In genomic region chr2:26033769-26034596, GRCh38 we compare ENCODE assay signal across 1 cellular context.
TF ChIP-seq lines count a peak whose summit lies in the region.

Gene RAB10, plus strand, starts transcription at chr2:26034084. Its CDS starts 525 bp downstream, at chr2:26034609.

TF ChIP-seq in HEK293, 187 proteins besides CTCF, POLR2A, EP300 and RAD21 (continued from another document and continues in another):
- TF ChIP-seq, protein P1, sequence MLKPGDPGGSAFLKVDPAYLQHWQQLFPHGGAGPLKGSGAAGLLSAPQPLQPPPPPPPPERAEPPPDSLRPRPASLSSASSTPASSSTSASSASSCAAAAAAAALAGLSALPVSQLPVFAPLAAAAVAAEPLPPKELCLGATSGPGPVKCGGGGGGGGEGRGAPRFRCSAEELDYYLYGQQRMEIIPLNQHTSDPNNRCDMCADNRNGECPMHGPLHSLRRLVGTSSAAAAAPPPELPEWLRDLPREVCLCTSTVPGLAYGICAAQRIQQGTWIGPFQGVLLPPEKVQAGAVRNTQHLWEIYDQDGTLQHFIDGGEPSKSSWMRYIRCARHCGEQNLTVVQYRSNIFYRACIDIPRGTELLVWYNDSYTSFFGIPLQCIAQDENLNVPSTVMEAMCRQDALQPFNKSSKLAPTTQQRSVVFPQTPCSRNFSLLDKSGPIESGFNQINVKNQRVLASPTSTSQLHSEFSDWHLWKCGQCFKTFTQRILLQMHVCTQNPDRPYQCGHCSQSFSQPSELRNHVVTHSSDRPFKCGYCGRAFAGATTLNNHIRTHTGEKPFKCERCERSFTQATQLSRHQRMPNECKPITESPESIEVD (tag by site-specific recombination; IDR thresholded peaks at IDR 0.05): no peak
- TF ChIP-seq WT1 (tag by site-specific recombination; IDR thresholded peaks at IDR 0.05) (peak; percentile 63; the same call in 1 of the 2 replicates), ZIC2 (tag by site-specific recombination; IDR thresholded peaks at IDR 0.05) (peak; percentile 75), ZBTB17 (tag by site-specific recombination; IDR thresholded peaks at IDR 0.05) (0 out of 2 replicates have a peak, but pooled peaks have one; percentile 20), MEIS1 (CRISPR knock-in tag; IDR thresholded peaks at IDR 0.05; ENCODE audit: borderline replicate concordance) (no peak), RBAK (tag by site-specific recombination; IDR thresholded peaks at IDR 0.05) (no peak), ZNF449 (tag by site-specific recombination; IDR thresholded peaks at IDR 0.05) (0 out of 2 replicates have a peak, but pooled peaks have one; percentile 22), ZNF843 (tag by site-specific recombination; IDR thresholded peaks at IDR 0.05) (peak; percentile 70; the same call in 1 of the 2 replicates), ZNF202 (tag by site-specific recombination; IDR thresholded peaks at IDR 0.05; ENCODE audit: borderline replicate concordance) (no peak), ZNF221 (tag by site-specific recombination; IDR thresholded peaks at IDR 0.05; ENCODE audit: borderline replicate concordance) (no peak), ZNF76 (tag by site-specific recombination; IDR thresholded peaks at IDR 0.05; ENCODE audit: borderline replicate concordance, low read depth) (peak; percentile 47; the same call in 1 of the 2 replicates), ZNF660 (tag by site-specific recombination; IDR thresholded peaks at IDR 0.05) (no peak; the same call in 1 of the 2 replicates), ZNF324 (tag by site-specific recombination; IDR thresholded peaks at IDR 0.05) (peak; percentile 79; the same call in 1 of the 2 replicates), ZNF214 (tag by site-specific recombination; IDR thresholded peaks at IDR 0.05; ENCODE audit: borderline replicate concordance) (no peak), ZNF184 (tag by site-specific recombination; IDR thresholded peaks at IDR 0.05) (no peak), ZNF513 (tag by site-specific recombination; IDR thresholded peaks at IDR 0.05) (no peak), ZNF776 (tag by site-specific recombination; IDR thresholded peaks at IDR 0.05; ENCODE audit: borderline replicate concordance) (no peak), ZFHX2 (tag by site-specific recombination; conservative IDR thresholded peaks at IDR 0.05) (0 out of 2 replicates have a peak, but pooled peaks have one; percentile 15), ZNF426 (tag by site-specific recombination; IDR thresholded peaks at IDR 0.05) (no peak), ZNF561 (tag by site-specific recombination; IDR thresholded peaks at IDR 0.05; ENCODE audit: borderline replicate concordance) (peak; percentile 56), ZNF510 (tag by site-specific recombination; IDR thresholded peaks at IDR 0.05; ENCODE audit: insufficient replicate concordance) (no peak), BCL11A (tag by site-specific recombination; IDR thresholded peaks at IDR 0.05; ENCODE audit: low read depth) (no peak), ZNF830 (tag by site-specific recombination; IDR thresholded peaks at IDR 0.05; ENCODE audit: low read depth) (no peak), ZNF416 (tag by site-specific recombination; IDR thresholded peaks at IDR 0.05) (no peak), KLF17 (tag by site-specific recombination; IDR thresholded peaks at IDR 0.05) (peak; percentile 92), ZNF677 (tag by site-specific recombination; IDR thresholded peaks at IDR 0.05) (no peak), ZNF239 (tag by site-specific recombination; IDR thresholded peaks at IDR 0.05) (no peak), ZFP41 (tag by site-specific recombination; IDR thresholded peaks at IDR 0.05; ENCODE audit: borderline replicate concordance) (no peak), KLF16 (tag by site-specific recombination; IDR thresholded peaks at IDR 0.05) (peak; percentile 72), SCRT1 (tag by site-specific recombination; IDR thresholded peaks at IDR 0.05; ENCODE audit: borderline replicate concordance) (no peak), TCF7L2 (IDR thresholded peaks at IDR 0.05; ENCODE audit: borderline replicate concordance, low read depth, low read length) (no peak), GLIS1 (tag by site-specific recombination; IDR thresholded peaks at IDR 0.05) (0 out of 2 replicates have a peak, but pooled peaks have one; percentile 6), ZNF341 (tag by site-specific recombination; IDR thresholded peaks at IDR 0.05; ENCODE audit: low read depth) (peak; percentile 20), ZNF274 (IDR thresholded peaks at IDR 0.05; ENCODE audit: low read length) (no peak), ZNF274 (tag by site-specific recombination; IDR thresholded peaks at IDR 0.05; ENCODE audit: borderline replicate concordance) (no peak), ZNF704 (tag by site-specific recombination; IDR thresholded peaks at IDR 0.05) (no peak), ZBTB1 (tag by site-specific recombination; IDR thresholded peaks at IDR 0.05) (no peak), ZNF670 (tag by site-specific recombination; IDR thresholded peaks at IDR 0.05; ENCODE audit: low read depth) (no peak), GLI2 (tag by site-specific recombination; IDR thresholded peaks at IDR 0.05; ENCODE audit: borderline replicate concordance, low read depth) (no peak), ZBTB26 (tag by site-specific recombination; optimal IDR thresholded peaks at IDR 0.05) (peak; percentile 100)
- TF ChIP-seq, protein P2, sequence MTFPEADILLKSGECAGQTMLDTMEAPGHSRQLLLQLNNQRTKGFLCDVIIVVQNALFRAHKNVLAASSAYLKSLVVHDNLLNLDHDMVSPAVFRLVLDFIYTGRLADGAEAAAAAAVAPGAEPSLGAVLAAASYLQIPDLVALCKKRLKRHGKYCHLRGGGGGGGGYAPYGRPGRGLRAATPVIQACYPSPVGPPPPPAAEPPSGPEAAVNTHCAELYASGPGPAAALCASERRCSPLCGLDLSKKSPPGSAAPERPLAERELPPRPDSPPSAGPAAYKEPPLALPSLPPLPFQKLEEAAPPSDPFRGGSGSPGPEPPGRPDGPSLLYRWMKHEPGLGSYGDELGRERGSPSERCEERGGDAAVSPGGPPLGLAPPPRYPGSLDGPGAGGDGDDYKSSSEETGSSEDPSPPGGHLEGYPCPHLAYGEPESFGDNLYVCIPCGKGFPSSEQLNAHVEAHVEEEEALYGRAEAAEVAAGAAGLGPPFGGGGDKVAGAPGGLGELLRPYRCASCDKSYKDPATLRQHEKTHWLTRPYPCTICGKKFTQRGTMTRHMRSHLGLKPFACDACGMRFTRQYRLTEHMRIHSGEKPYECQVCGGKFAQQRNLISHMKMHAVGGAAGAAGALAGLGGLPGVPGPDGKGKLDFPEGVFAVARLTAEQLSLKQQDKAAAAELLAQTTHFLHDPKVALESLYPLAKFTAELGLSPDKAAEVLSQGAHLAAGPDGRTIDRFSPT (tag by site-specific recombination; IDR thresholded peaks at IDR 0.05): peak; percentile 84
- TF ChIP-seq, protein P3, sequence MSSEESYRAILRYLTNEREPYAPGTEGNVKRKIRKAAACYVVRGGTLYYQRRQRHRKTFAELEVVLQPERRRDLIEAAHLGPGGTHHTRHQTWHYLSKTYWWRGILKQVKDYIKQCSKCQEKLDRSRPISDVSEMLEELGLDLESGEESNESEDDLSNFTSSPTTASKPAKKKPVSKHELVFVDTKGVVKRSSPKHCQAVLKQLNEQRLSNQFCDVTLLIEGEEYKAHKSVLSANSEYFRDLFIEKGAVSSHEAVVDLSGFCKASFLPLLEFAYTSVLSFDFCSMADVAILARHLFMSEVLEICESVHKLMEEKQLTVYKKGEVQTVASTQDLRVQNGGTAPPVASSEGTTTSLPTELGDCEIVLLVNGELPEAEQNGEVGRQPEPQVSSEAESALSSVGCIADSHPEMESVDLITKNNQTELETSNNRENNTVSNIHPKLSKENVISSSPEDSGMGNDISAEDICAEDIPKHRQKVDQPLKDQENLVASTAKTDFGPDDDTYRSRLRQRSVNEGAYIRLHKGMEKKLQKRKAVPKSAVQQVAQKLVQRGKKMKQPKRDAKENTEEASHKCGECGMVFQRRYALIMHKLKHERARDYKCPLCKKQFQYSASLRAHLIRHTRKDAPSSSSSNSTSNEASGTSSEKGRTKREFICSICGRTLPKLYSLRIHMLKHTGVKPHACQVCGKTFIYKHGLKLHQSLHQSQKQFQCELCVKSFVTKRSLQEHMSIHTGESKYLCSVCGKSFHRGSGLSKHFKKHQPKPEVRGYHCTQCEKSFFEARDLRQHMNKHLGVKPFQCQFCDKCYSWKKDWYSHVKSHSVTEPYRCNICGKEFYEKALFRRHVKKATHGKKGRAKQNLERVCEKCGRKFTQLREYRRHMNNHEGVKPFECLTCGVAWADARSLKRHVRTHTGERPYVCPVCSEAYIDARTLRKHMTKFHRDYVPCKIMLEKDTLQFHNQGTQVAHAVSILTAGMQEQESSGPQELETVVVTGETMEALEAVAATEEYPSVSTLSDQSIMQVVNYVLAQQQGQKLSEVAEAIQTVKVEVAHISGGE (tag by site-specific recombination; conservative IDR thresholded peaks at IDR 0.05; ENCODE audit: low read depth): peak; percentile 34; the same call in 1 of the 2 replicates
- TF ChIP-seq, protein P4, sequence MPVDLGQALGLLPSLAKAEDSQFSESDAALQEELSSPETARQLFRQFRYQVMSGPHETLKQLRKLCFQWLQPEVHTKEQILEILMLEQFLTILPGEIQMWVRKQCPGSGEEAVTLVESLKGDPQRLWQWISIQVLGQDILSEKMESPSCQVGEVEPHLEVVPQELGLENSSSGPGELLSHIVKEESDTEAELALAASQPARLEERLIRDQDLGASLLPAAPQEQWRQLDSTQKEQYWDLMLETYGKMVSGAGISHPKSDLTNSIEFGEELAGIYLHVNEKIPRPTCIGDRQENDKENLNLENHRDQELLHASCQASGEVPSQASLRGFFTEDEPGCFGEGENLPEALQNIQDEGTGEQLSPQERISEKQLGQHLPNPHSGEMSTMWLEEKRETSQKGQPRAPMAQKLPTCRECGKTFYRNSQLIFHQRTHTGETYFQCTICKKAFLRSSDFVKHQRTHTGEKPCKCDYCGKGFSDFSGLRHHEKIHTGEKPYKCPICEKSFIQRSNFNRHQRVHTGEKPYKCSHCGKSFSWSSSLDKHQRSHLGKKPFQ (tag by site-specific recombination; IDR thresholded peaks at IDR 0.05): no peak
- TF ChIP-seq, protein P5, sequence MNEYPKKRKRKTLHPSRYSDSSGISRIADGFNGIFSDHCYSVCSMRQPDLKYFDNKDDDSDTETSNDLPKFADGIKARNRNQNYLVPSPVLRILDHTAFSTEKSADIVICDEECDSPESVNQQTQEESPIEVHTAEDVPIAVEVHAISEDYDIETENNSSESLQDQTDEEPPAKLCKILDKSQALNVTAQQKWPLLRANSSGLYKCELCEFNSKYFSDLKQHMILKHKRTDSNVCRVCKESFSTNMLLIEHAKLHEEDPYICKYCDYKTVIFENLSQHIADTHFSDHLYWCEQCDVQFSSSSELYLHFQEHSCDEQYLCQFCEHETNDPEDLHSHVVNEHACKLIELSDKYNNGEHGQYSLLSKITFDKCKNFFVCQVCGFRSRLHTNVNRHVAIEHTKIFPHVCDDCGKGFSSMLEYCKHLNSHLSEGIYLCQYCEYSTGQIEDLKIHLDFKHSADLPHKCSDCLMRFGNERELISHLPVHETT (tag by site-specific recombination; IDR thresholded peaks at IDR 0.05): no peak; the same call in 1 of the 2 replicates
